In the genomic region with DNA sequence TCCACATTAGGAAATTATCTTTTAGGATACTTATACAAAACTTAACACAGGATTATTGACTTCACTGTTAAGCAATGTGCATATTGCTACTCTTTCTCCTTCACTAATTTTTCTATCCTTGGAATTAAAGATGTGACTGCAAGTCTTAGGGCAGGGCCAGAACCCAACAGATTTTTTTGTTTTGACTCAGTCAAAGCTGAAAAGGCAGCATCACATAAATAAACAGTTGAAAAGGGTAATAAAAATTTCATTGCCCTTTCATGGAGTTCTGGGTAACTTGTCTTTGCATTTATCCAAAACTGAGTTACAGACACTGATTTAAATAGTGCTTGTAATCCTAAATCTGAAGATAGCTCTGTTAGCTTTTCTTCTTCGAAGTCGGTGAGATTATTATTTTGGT, we compare ENCODE assay signal across 1 cellular context.
TF ChIP-seq lines count a peak whose summit lies in the region.

No MANE protein-coding gene starts in this region.

TF ChIP-seq in IMR-90, 13 proteins besides CTCF, POLR2A, EP300 and RAD21:
- TF ChIP-seq, protein P1, sequence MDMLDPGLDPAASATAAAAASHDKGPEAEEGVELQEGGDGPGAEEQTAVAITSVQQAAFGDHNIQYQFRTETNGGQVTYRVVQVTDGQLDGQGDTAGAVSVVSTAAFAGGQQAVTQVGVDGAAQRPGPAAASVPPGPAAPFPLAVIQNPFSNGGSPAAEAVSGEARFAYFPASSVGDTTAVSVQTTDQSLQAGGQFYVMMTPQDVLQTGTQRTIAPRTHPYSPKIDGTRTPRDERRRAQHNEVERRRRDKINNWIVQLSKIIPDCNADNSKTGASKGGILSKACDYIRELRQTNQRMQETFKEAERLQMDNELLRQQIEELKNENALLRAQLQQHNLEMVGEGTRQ (IDR thresholded peaks at IDR 0.05; ENCODE audit: low read depth, low read length), result no peak
- TF ChIP-seq BHLHE40 (IDR thresholded peaks at IDR 0.05; ENCODE audit: low read depth, low read length) (no peak), MAZ (IDR thresholded peaks at IDR 0.05; ENCODE audit: borderline replicate concordance, low read depth, low read length) (no peak), CEBPB (IDR thresholded peaks at IDR 0.05; ENCODE audit: low read depth, low read length) (no peak), MXI1 (IDR thresholded peaks at IDR 0.05; ENCODE audit: borderline replicate concordance, low read depth, low read length) (no peak), NFE2L2 (IDR thresholded peaks at IDR 0.05; ENCODE audit: low read depth, low read length) (no peak), ELK1 (IDR thresholded peaks at IDR 0.05; ENCODE audit: borderline replicate concordance, low read depth, low read length) (no peak), FOS (IDR thresholded peaks at IDR 0.05; ENCODE audit: low read depth, low read length) (no peak), MAFK (IDR thresholded peaks at IDR 0.05; ENCODE audit: low read depth, low read length) (no peak), SMC3 (IDR thresholded peaks at IDR 0.05; ENCODE audit: low read depth, low read length) (no peak), RCOR1 (IDR thresholded peaks at IDR 0.05; ENCODE audit: insufficient replicate concordance, low read length) (no peak), RFX5 (IDR thresholded peaks at IDR 0.05; ENCODE audit: low read depth, low read length) (no peak), CHD1 (IDR thresholded peaks at IDR 0.05; ENCODE audit: low read depth, low read length) (no peak)
TF ChIP-seq in IMR-90: peak in this region for 0.
